ENCODE assay signal across 11 cellular contexts in the genomic region with DNA sequence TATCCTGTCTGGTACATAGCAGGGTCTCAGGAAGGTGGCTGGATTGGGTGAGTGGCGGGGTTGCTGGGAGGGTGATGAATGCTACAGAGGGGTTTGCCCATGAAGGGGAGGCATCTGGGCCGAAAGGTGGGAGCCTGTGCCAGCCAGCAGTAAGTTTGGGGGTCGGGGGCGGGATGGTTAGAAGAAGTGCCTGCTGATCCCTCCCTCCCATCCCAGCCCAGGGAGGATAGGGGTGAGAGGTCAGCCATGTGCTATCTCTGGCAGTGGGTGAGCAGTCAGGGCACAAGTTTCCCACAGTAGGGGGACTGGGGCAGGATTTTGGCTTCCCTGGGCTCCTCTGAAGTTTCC. TPM values are rescaled to one million over a fixed set of nuclear protein-coding genes. Genes with fewer than 3 reads are reported as not detected.
DNase-seq lines count a peak whose midpoint lies in the region; ATAC-seq and TF ChIP-seq lines count a peak whose summit lies in the region.
"Had no signal": no experiment of that assay in that cellular context is flagged by ENCODE, and none has a peak within 500 bp of the region (broad histone marks: within the 10 kb centered on the region; RNA-seq: fewer than 3 reads in every experiment).

No MANE protein-coding gene starts in this region.

- peaks cover 81% of the 10 kb centered on the region for H3K4me1 Mint-ChIP-seq in neural progenitor cell

- CTCF ChIA-PET in mammary epithelial cell (lab: Charles Lee; ENCODE audit: low non-redundant PET), result no interaction called here

- no peak for DNase-seq in HL-60 (ENCODE audit: low read depth in 1 of 2, low spot score in 1 of 2)
- DNase-seq in mammary epithelial cell, result no peak
- no peak for DNase-seq in neural progenitor cell (ENCODE audit: low spot score)
- DNase-seq in NCI-H1092 (lab: John Stamatoyannopoulos, UW), result no peak
- no peak for DNase-seq in pons (ENCODE audit: low spot score)
- DNase-seq: DMS79 treated with DMSO at 0.1 percent for 48 hours, NCI-H1436 treated with DMSO at 0.1 percent for 48 hours, SW 1271 had no signal

- H3K4me2 ChIP-seq in BLaER1 treated with 17β-estradiol and CSF1 and Interleukin-3, amounts not matched to agents 10 nM and 100 nM, result peak overlapping the region; percentile 95 to 100 (median 99)
- H3K4me2 ChIP-seq in mammary epithelial cell (ENCODE audit: insufficient read depth, low read depth, low read length) (peak overlapping the region; percentile 83), neural progenitor cell (no peak overlapping the region)

- peak overlapping the region in 9 of 10 experiments; percentile 20 to 68 (median 47); a peak in 16 of 20 replicates for H3K4me3 ChIP-seq in BLaER1 treated with 17β-estradiol and CSF1 and Interleukin-3, amounts not matched to agents 10 nM and 100 nM
- H3K4me3 ChIP-seq in HL-60 (replicated peaks; ENCODE audit: insufficient read depth, low read length) (no peak overlapping the region), mammary epithelial cell (replicated peaks in 1 of 3; ENCODE audit: insufficient read depth in 1 of 3, low read depth in 2 of 3, low read length in 3 of 3) (no peak overlapping the region), neural progenitor cell (no peak overlapping the region)

- H3F3A ChIP-seq in neural progenitor cell (ENCODE audit: low read depth), result peaks cover 9% of the 10 kb centered on the region

- H3K4me1 ChIP-seq in BLaER1 treated with 17β-estradiol and CSF1 and Interleukin-3, amounts not matched to agents 10 nM and 100 nM, result peaks cover 90 to 94% (median 93%) of the 10 kb centered on the region in 10 experiments
- H3K4me1 ChIP-seq in mammary epithelial cell (ENCODE audit: insufficient read depth, low read length) (peaks cover 66% of the 10 kb centered on the region), neural progenitor cell (peaks cover 19% of the 10 kb centered on the region)

- no peaks in the 10 kb centered on the region for H3K36me3 ChIP-seq in BLaER1 treated with 17β-estradiol and CSF1 and Interleukin-3, amounts not matched to agents 10 nM and 100 nM
- H3K36me3 ChIP-seq in mammary epithelial cell (ENCODE audit: insufficient read depth, low read length), result peaks cover 3% of the 10 kb centered on the region
- no peaks in the 10 kb centered on the region for H3K36me3 ChIP-seq in neural progenitor cell

- peaks cover 8% of the 10 kb centered on the region for H3K27me3 Mint-ChIP-seq in neural progenitor cell (ENCODE audit: insufficient read depth, low read depth)

- no CpG with 5 or more reads among the region's 4 CpGs for WGBS in mammary epithelial cell (ENCODE audit: low coverage, missing lambda C conversion rate)

- BruUV-seq in mammary epithelial cell (replicated peaks; lab: Mats Ljungman, UMichigan), result no TSS peak

- peaks cover 9% of the 10 kb centered on the region for H3K36me3 Mint-ChIP-seq in neural progenitor cell

- dilution Hi-C loops in mammary epithelial cell (cut with HindIII; ENCODE audit: low sequenced_read_pairs), result no loop called here

- in situ Hi-C loops in mammary epithelial cell (cut with MboI; ENCODE audit: low sequenced_read_pairs in 2 of 2), result no loop called here

- no peaks in the 10 kb centered on the region for H3K27me3 ChIP-seq in BLaER1 treated with 17β-estradiol and CSF1 and Interleukin-3, amounts not matched to agents 10 nM and 100 nM
- H3K27me3 ChIP-seq in HL-60 (ENCODE audit: insufficient read depth, poor library complexity, severe bottlenecking) (no peaks in the 10 kb centered on the region), mammary epithelial cell (ENCODE audit: insufficient read depth, low read length) (no peaks in the 10 kb centered on the region), neural progenitor cell (peaks cover 16% of the 10 kb centered on the region)

- H2AFZ ChIP-seq in mammary epithelial cell (ENCODE audit: low read depth, low read length) (no peak overlapping the region), neural progenitor cell (replicated peaks) (no peak overlapping the region)

- peak overlapping the region; percentile 49 to 86 (median 81) for H3K9ac ChIP-seq in BLaER1 treated with 17β-estradiol and CSF1 and Interleukin-3, amounts not matched to agents 10 nM and 100 nM
- peak overlapping the region; percentile 35 for H3K9ac ChIP-seq in mammary epithelial cell (ENCODE audit: insufficient read depth, low read length)
- H3K9ac ChIP-seq in neural progenitor cell, result no peak overlapping the region

- H4K20me1 ChIP-seq in BLaER1 treated with 17β-estradiol and CSF1 and Interleukin-3, amounts not matched to agents 10 nM and 100 nM, result peaks cover 0 to 4% (median 0%) of the 10 kb centered on the region in 11 experiments; a peak in 1 of 22 replicates
- H4K20me1 ChIP-seq in mammary epithelial cell (ENCODE audit: insufficient read depth, low read length), result no peaks in the 10 kb centered on the region
- H4K20me1 ChIP-seq in neural progenitor cell (ENCODE audit: low read depth), result no peaks in the 10 kb centered on the region

- H3K27ac Mint-ChIP-seq in neural progenitor cell, result no peak overlapping the region

- no peak for ATAC-seq in HG03565 (IDR thresholded peaks at IDR 0.05; ENCODE audit: unreplicated experiment)
- no peak for ATAC-seq in GM18517 (IDR thresholded peaks at IDR 0.05; ENCODE audit: unreplicated experiment)

- intact Hi-C loops in mammary epithelial cell (cut with micrococcal nuclease), result loop anchor here (10.0 kb wide), 2 partner anchors 156 to 536 kb away; partner anchors contain the start of gene TSPAN18

- no peaks in the 10 kb centered on the region for H3K9me3 ChIP-seq in BLaER1 treated with 17β-estradiol and CSF1 and Interleukin-3, amounts not matched to agents 10 nM and 100 nM (replicated peaks in 1 of 11)
- no peaks in the 10 kb centered on the region for H3K9me3 ChIP-seq in mammary epithelial cell (replicated peaks; ENCODE audit: insufficient read depth, low read length)
- H3K9me3 ChIP-seq in neural progenitor cell (ENCODE audit: low read depth), result no peaks in the 10 kb centered on the region

- H3K4me3 Mint-ChIP-seq in neural progenitor cell, result peak overlapping the region; percentile 52

- peak overlapping the region; percentile 62 to 96 (median 92) for H3K27ac ChIP-seq in BLaER1 treated with 17β-estradiol and CSF1 and Interleukin-3, amounts not matched to agents 10 nM and 100 nM
- H3K27ac ChIP-seq in HL-60 (replicated peaks) (peak overlapping the region; percentile 63), mammary epithelial cell (ENCODE audit: insufficient read depth, low read depth, low read length) (peak overlapping the region; percentile 62), neural progenitor cell (no peak overlapping the region)

- no peaks in the 10 kb centered on the region for H3K9me3 Mint-ChIP-seq in neural progenitor cell

- TF ChIP-seq CTCF in HL-60 (IDR thresholded peaks at IDR 0.05; ENCODE audit: insufficient read depth, low read length) (no peak), mammary epithelial cell (conservative IDR thresholded peaks at IDR 0.05 in 1 of 2, IDR thresholded peaks at IDR 0.05 in 1 of 2; ENCODE audit: extremely low read depth in 1 of 2, insufficient read depth in 1 of 2, low read depth in 1 of 2, low read length in 2 of 2) (no peak), neural progenitor cell (IDR thresholded peaks at IDR 0.05) (no peak)

- peaks cover 71% of the 10 kb centered on the region for H3K79me2 ChIP-seq in mammary epithelial cell (ENCODE audit: insufficient read depth, low read length)
- no peaks in the 10 kb centered on the region for H3K79me2 ChIP-seq in neural progenitor cell (ENCODE audit: low read depth)

RNA-seq across cellular contexts. Expression of gene CD82, which starts 2.9 kb away (rescaled TPM):
- total RNA-seq in mammary epithelial cell (100 to 1,000 TPM in 1 of 2 donors, 10 to 100 TPM in 1; 38.8 to 309 TPM), neural progenitor cell (ENCODE audit: low replicate concordance) (8.8 and 16.2 TPM in 2 replicates)
- polyA plus RNA-seq in mammary epithelial cell, result 232 TPM
- polyA minus RNA-seq in mammary epithelial cell, result 109 TPM

Comparison
In these comparisons a context has a peak if more than half of its experiments do, and no peak if none do; other contexts are left out.
1. H3K4me3 ChIP-seq: peak in BLaER1 treated with 17β-estradiol and CSF1 and Interleukin-3, amounts not matched to agents 10 nM and 100 nM (9 of 10); none in HL-60 (single experiment), mammary epithelial cell (0 of 3) and neural progenitor cell (single experiment).